Comparison of ENCODE assay signal across 9 cellular contexts in the genomic region with DNA sequence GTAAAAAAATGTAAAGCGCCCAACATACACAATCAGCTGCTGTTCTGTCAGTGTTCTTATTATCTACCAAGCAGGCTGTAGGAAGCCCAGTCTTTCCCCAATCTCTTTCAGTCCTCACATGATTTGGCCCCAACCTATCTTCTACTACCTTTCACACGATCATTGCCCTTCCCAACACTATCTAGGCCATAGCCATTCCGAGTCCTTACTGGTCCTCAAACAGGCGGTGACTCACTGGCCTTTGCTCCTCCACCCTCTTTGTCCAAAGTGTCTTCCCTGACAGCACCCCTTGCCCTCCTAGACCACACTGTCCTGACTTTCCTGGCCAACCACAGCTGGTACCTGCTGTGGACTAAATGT. TPM values are rescaled to one million over a fixed set of nuclear protein-coding genes. Genes with fewer than 3 reads are reported as not detected.
DNase-seq lines count a peak whose midpoint lies in the region; ATAC-seq and TF ChIP-seq lines count a peak whose summit lies in the region.
"Had no signal": no experiment of that assay in that cellular context is flagged by ENCODE, and none has a peak within 500 bp of the region (broad histone marks: within the 10 kb centered on the region; RNA-seq: fewer than 3 reads in every experiment).

No MANE protein-coding gene starts in this region.

- H3K27ac ChIP-seq in CD4-positive, alpha-beta memory T cell (ENCODE audit: low read depth, low read length) = peak overlapping the region; percentile 83
- H3K27ac ChIP-seq in OCI-LY1 (ENCODE audit: low read depth, low read length, poor library complexity, severe bottlenecking) (no peak overlapping the region), neutrophil (peak overlapping the region; percentile 94)

- no peak for ATAC-seq in effector memory CD8-positive, alpha-beta T cell (replicated peaks)
- ATAC-seq in esophagus mucosa = no peak

- peaks cover 20% of the 10 kb centered on the region for H3K4me1 ChIP-seq in CD4-positive, alpha-beta memory T cell (ENCODE audit: insufficient read depth, low read length)
- peaks cover 25% of the 10 kb centered on the region for H3K4me1 ChIP-seq in OCI-LY1 (ENCODE audit: insufficient read depth, low read length, severe bottlenecking)
- peaks cover 60 to 65% of the 10 kb centered on the region in 2 experiments for H3K4me1 ChIP-seq in neutrophil (ENCODE audit: control insufficient read depth in 1 of 2, insufficient read depth in 1 of 2, low read depth in 1 of 2, low read length in 1 of 2)

- peaks cover 18% of the 10 kb centered on the region for H3K79me2 ChIP-seq in OCI-LY1 (ENCODE audit: insufficient read depth, low read length)

- no peaks in the 10 kb centered on the region for H4K20me1 ChIP-seq in OCI-LY1 (ENCODE audit: insufficient read depth, low read length)

- no peaks in the 10 kb centered on the region for H3K9me2 ChIP-seq in OCI-LY1 (ENCODE audit: low read depth, low read length)

- intact Hi-C loops in CD4-positive, alpha-beta memory T cell (cut with micrococcal nuclease) = loop anchor here (5.0 kb wide), 1 partner anchor 216 kb away; the partner anchor contains the start of gene DCP1A

- H3K36me3 Mint-ChIP-seq in CD4-positive, alpha-beta memory T cell = peaks cover 5 to 10% of the 10 kb centered on the region in 2 donors
- peaks cover 9% of the 10 kb centered on the region for H3K36me3 Mint-ChIP-seq in effector memory CD8-positive, alpha-beta T cell (ENCODE audit: insufficient read depth)

- H2AFZ ChIP-seq in OCI-LY1 (ENCODE audit: low read length) = no peak overlapping the region

- TF ChIP-seq CTCF in OCI-LY1 (IDR thresholded peaks at IDR 0.05; ENCODE audit: low read length) (no peak), neutrophil (IDR thresholded peaks at IDR 0.05) (no peak)

- H3F3A ChIP-seq in OCI-LY1 (ENCODE audit: insufficient read depth, low read length) = no peaks in the 10 kb centered on the region

- H3K36me3 ChIP-seq in CD4-positive, alpha-beta memory T cell (ENCODE audit: insufficient read depth, low read length) = no peaks in the 10 kb centered on the region
- H3K36me3 ChIP-seq in OCI-LY1 (ENCODE audit: insufficient read depth, low read length) (peaks cover 10% of the 10 kb centered on the region), neutrophil (no peaks in the 10 kb centered on the region)

- CTCF ChIA-PET in CD4-positive, alpha-beta memory T cell (lab: Charles Lee; ENCODE audit: partially characterized antibody) = interaction anchor here (1.3 to 5.5 kb wide), 6 partner anchors 11 to 65 kb away, joined by 4 to 86 read pairs (median 8); partner anchors contain the start of gene PRKCD

- H3K4me3 ChIP-seq in CD4-positive, alpha-beta memory T cell (ENCODE audit: low read length in 2 of 2) = no peak overlapping the region
- H3K4me3 ChIP-seq in OCI-LY1 (ENCODE audit: low read depth, low read length, poor library complexity, severe bottlenecking) (peak overlapping the region; percentile 94), neutrophil (ENCODE audit: low read depth in 1 of 2, low read length in 1 of 2) (peak overlapping the region; percentile 76)

- peaks cover 0 to 1% (median 0%) of the 10 kb centered on the region in 8 donors for H3K9me3 Mint-ChIP-seq in CD4-positive, alpha-beta memory T cell
- no peaks in the 10 kb centered on the region for H3K9me3 Mint-ChIP-seq in effector memory CD8-positive, alpha-beta T cell

- H3K9ac ChIP-seq in OCI-LY1 (ENCODE audit: low read length) = peak overlapping the region; percentile 95

- POLR2A ChIA-PET in CD4-positive, alpha-beta memory T cell (lab: Charles Lee; ENCODE audit: partially characterized antibody) = interaction anchor here (0.7 to 3.6 kb wide), 4 partner anchors 11 to 125 kb away, joined by 3 to 22 read pairs (median 4); partner anchors contain the start of genes PRKCD and TKT

- DNase-seq in CD4-positive, alpha-beta memory T cell = no peak
- DNase-seq in effector memory CD8-positive, alpha-beta T cell = no peak
- DNase-seq in D341Med (ENCODE audit: low spot score) = no peak
- no peak for DNase-seq in AG20443 (ENCODE audit: low spot score)
- DNase-seq in NCI-H345 treated with DMSO at 0.1 percent for 48 hours (lab: John Stamatoyannopoulos, UW; ENCODE audit: unreplicated experiment) = no peak
- DNase-seq: NCI-H2081 had no signal

- H3K27me3 ChIP-seq in CD4-positive, alpha-beta memory T cell (ENCODE audit: insufficient read depth, low read length) = no peaks in the 10 kb centered on the region
- H3K27me3 ChIP-seq in OCI-LY1 (ENCODE audit: insufficient read depth, low read length) (no peaks in the 10 kb centered on the region), neutrophil (no peaks in the 10 kb centered on the region)

- peaks cover 18 to 31% (median 25%) of the 10 kb centered on the region in 4 donors for H3K4me1 Mint-ChIP-seq in CD4-positive, alpha-beta memory T cell
- peaks cover 15 to 22% of the 10 kb centered on the region in 2 donors for H3K4me1 Mint-ChIP-seq in effector memory CD8-positive, alpha-beta T cell (ENCODE audit: low read depth in 2 of 2)

- peak overlapping the region; percentile 84 for H3K4me2 ChIP-seq in OCI-LY1 (ENCODE audit: low read length)

- H3K9me3 ChIP-seq in CD4-positive, alpha-beta memory T cell (ENCODE audit: control insufficient read depth in 1 of 2, low read length in 2 of 2) = no peaks in the 10 kb centered on the region
- no peaks in the 10 kb centered on the region for H3K9me3 ChIP-seq in OCI-LY1 (ENCODE audit: low read length)
- H3K9me3 ChIP-seq in neutrophil = no peaks in the 10 kb centered on the region

- H3K27ac Mint-ChIP-seq in CD4-positive, alpha-beta memory T cell = peak overlapping the region; percentile 96 to 100 (median 99)
- peak overlapping the region; percentile 98 to 99 for H3K27ac Mint-ChIP-seq in effector memory CD8-positive, alpha-beta T cell

- peak overlapping the region; percentile 88 to 93 (median 91) for H3K4me3 Mint-ChIP-seq in CD4-positive, alpha-beta memory T cell
- peak overlapping the region; percentile 86 to 90 for H3K4me3 Mint-ChIP-seq in effector memory CD8-positive, alpha-beta T cell

- no peaks in the 10 kb centered on the region for H3K27me3 Mint-ChIP-seq in CD4-positive, alpha-beta memory T cell
- no peaks in the 10 kb centered on the region for H3K27me3 Mint-ChIP-seq in effector memory CD8-positive, alpha-beta T cell

RNA-seq across cellular contexts. Expression of gene RFT1, which starts 0.9 kb away (rescaled TPM):
- 10 to 100 TPM; 25.3 to 28.4 TPM for total RNA-seq in CD4-positive, alpha-beta memory T cell
- polyA plus RNA-seq in CD4-positive, alpha-beta memory T cell = 10 to 100 TPM; 21.2 to 23.8 TPM
- total RNA-seq in esophagus mucosa = 15.8 TPM

RNA-seq across cellular contexts. Expression of gene PRKCD, which starts 29.9 kb away (rescaled TPM):
- total RNA-seq in CD4-positive, alpha-beta memory T cell = 10 to 100 TPM; 15.7 to 16.6 TPM
- 10 to 100 TPM in 1 of 2 donors, 1 to 10 TPM in 1; 6.6 to 26.4 TPM for polyA plus RNA-seq in CD4-positive, alpha-beta memory T cell
- total RNA-seq in esophagus mucosa = 21.2 TPM

Comparison
In these comparisons a context has a peak if more than half of its experiments do, and no peak if none do; other contexts are left out.
1. H3K4me3 ChIP-seq: peak in OCI-LY1 (single experiment) and neutrophil (2 of 2); none in CD4-positive, alpha-beta memory T cell (0 of 2).